30 cellular contexts compared by ENCODE assay signal in genomic region chr7:136146925-136147324, GRCh38.
"Had no signal": no experiment of that assay in that cellular context is flagged by ENCODE, and none has a peak within 500 bp of the region (broad histone marks: within the 10 kb centered on the region; RNA-seq: fewer than 3 reads in every experiment).

No MANE protein-coding gene starts in this region.

- H3K36me3 ChIP-seq: brain microvascular endothelial cell had no signal

- ATAC-seq: activated naive CD4-positive, alpha-beta T cell treated with anti-CD3 and anti-CD28 coated beads, Interleukin-2, amount 50 U/mL, for 72 hours; activated T-cell treated with anti-CD3 and anti-CD28 coated beads, Interleukin-2, amount 50 U/mL, for 72 hours; esophagus mucosa; T-helper 17 cell had no signal

- FAIRE-seq: astrocyte, bronchial epithelial cell, frontal cortex had no signal

- DNase-seq: activated CD4-positive, alpha-beta memory T cell treated with anti-CD3 and anti-CD28 coated beads, Interleukin-2, amount 10 ng/mL, durations not matched to agents 7 days and 5 days; activated CD4-positive, alpha-beta T cell treated with anti-CD3 and anti-CD28 coated beads for 1 hour; activated CD4-positive, alpha-beta T cell treated with anti-CD3 and anti-CD28 coated beads for 4 hours; activated CD4-positive, alpha-beta T cell treated with anti-CD3 and anti-CD28 coated beads, Interleukin-2, amount 10 ng/mL, durations not matched to agents 7 days and 5 days; activated CD4-positive, alpha-beta T cell treated with anti-CD3 and anti-CD28 coated beads, Interleukin-2, amount 50 U/mL, for 4 hours; activated CD8-positive, alpha-beta memory T cell treated with anti-CD3 and anti-CD28 coated beads, Interleukin-2, amount 50 U/mL, for 48 hours; activated gamma-delta T cell; activated naive CD4-positive, alpha-beta T cell; activated naive CD4-positive, alpha-beta T cell treated with anti-CD3 and anti-CD28 coated beads, Interleukin-2, amount 10 ng/mL, durations not matched to agents 7 days and 5 days; activated naive CD8-positive, alpha-beta T cell treated with anti-CD3 and anti-CD28 coated beads, Interleukin-2, amount 10 ng/mL, durations not matched to agents 7 days and 5 days; activated T-cell treated with anti-CD3 and anti-CD28 coated beads for 4 hours; activated T-cell treated with anti-CD3 and anti-CD28 coated beads, Interleukin-2, amount 50 U/mL, for 24 hours; activated T-cell treated with anti-CD3 and anti-CD28 coated beads, Interleukin-2, amount 50 U/mL, for 72 hours; brain microvascular endothelial cell; dorsolateral prefrontal cortex; effector memory CD4-positive, alpha-beta T cell; endodermal cell; foreskin fibroblast; head of caudate nucleus; T-helper 17 cell; T1000 had no signal

- H3K36me3 Mint-ChIP-seq: activated naive CD4-positive, alpha-beta T cell treated with anti-CD3 and anti-CD28 coated beads, Interleukin-2, amount 10 ng/mL, durations not matched to agents 7 days and 5 days; activated naive CD4-positive, alpha-beta T cell treated with anti-CD3 and anti-CD28 coated beads, Interleukin-2, amount 50 U/mL, for 72 hours; activated naive CD8-positive, alpha-beta T cell treated with anti-CD3 and anti-CD28 coated beads, Interleukin-2, amount 10 ng/mL, durations not matched to agents 7 days and 5 days had no signal

- H3K27ac ChIP-seq: brain microvascular endothelial cell, coronary artery, dorsolateral prefrontal cortex had no signal

- H3K4me3 Mint-ChIP-seq: activated CD4-positive, alpha-beta memory T cell treated with anti-CD3 and anti-CD28 coated beads, Interleukin-2, amount 10 ng/mL, durations not matched to agents 7 days and 5 days; activated CD4-positive, alpha-beta T cell treated with anti-CD3 and anti-CD28 coated beads, Interleukin-2, amount 10 ng/mL, durations not matched to agents 7 days and 5 days; activated naive CD4-positive, alpha-beta T cell treated with anti-CD3 and anti-CD28 coated beads, Interleukin-2, amount 10 ng/mL, durations not matched to agents 7 days and 5 days; activated naive CD8-positive, alpha-beta T cell treated with anti-CD3 and anti-CD28 coated beads, Interleukin-2, amount 10 ng/mL, durations not matched to agents 7 days and 5 days; activated T-cell treated with anti-CD3 and anti-CD28 coated beads, Interleukin-2, amount 50 U/mL, for 24 hours; activated T-cell treated with anti-CD3 and anti-CD28 coated beads, Interleukin-2, amount 50 U/mL, for 72 hours; central memory CD8-positive, alpha-beta T cell; dendritic cell treated with granulocyte-macrophage colony-stimulating factor and Interleukin-4, amounts not matched to agents 40 ng/mL and 50 ng/mL, for 4 days; endodermal cell; T-helper 17 cell; T-helper 2 cell treated with Interferon-gamma antibody and Interleukin-4, amounts not matched to agents 5 μg/mL and 100 μg/mL, for 36 hours had no signal

- H3K27me3 ChIP-seq: brain microvascular endothelial cell had no signal

- H3K27ac Mint-ChIP-seq: activated CD4-positive, alpha-beta memory T cell treated with anti-CD3 and anti-CD28 coated beads, Interleukin-2, amount 10 ng/mL, durations not matched to agents 7 days and 5 days; activated CD4-positive, alpha-beta T cell treated with anti-CD3 and anti-CD28 coated beads, Interleukin-2, amount 10 ng/mL, durations not matched to agents 7 days and 5 days; activated naive CD4-positive, alpha-beta T cell treated with anti-CD3 and anti-CD28 coated beads, Interleukin-2, amount 10 ng/mL, durations not matched to agents 7 days and 5 days; activated naive CD4-positive, alpha-beta T cell treated with anti-CD3 and anti-CD28 coated beads, Interleukin-2, amount 50 U/mL, for 72 hours; activated naive CD8-positive, alpha-beta T cell treated with anti-CD3 and anti-CD28 coated beads, Interleukin-2, amount 10 ng/mL, durations not matched to agents 7 days and 5 days; activated T-cell treated with anti-CD3 and anti-CD28 coated beads, Interleukin-2, amount 50 U/mL, for 24 hours; activated T-cell treated with anti-CD3 and anti-CD28 coated beads, Interleukin-2, amount 50 U/mL, for 72 hours; dendritic cell treated with granulocyte-macrophage colony-stimulating factor and Interleukin-4, amounts not matched to agents 40 ng/mL and 50 ng/mL, for 4 days; endodermal cell; T-helper 17 cell; T-helper 2 cell treated with Interferon-gamma antibody and Interleukin-4, amounts not matched to agents 5 μg/mL and 100 μg/mL, for 36 hours had no signal

- H3K27me3 Mint-ChIP-seq: activated CD4-positive, alpha-beta memory T cell treated with anti-CD3 and anti-CD28 coated beads, Interleukin-2, amount 10 ng/mL, durations not matched to agents 7 days and 5 days; activated naive CD4-positive, alpha-beta T cell treated with anti-CD3 and anti-CD28 coated beads, Interleukin-2, amount 10 ng/mL, durations not matched to agents 7 days and 5 days; activated T-cell treated with anti-CD3 and anti-CD28 coated beads, Interleukin-2, amount 50 U/mL, for 24 hours; central memory CD8-positive, alpha-beta T cell; dendritic cell treated with granulocyte-macrophage colony-stimulating factor and Interleukin-4, amounts not matched to agents 40 ng/mL and 50 ng/mL, for 4 days; T-helper 17 cell had no signal

- H3K9me3 Mint-ChIP-seq: activated CD4-positive, alpha-beta memory T cell treated with anti-CD3 and anti-CD28 coated beads, Interleukin-2, amount 10 ng/mL, durations not matched to agents 7 days and 5 days; activated naive CD4-positive, alpha-beta T cell treated with anti-CD3 and anti-CD28 coated beads, Interleukin-2, amount 50 U/mL, for 72 hours; activated naive CD8-positive, alpha-beta T cell treated with anti-CD3 and anti-CD28 coated beads, Interleukin-2, amount 10 ng/mL, durations not matched to agents 7 days and 5 days; activated T-cell treated with anti-CD3 and anti-CD28 coated beads, Interleukin-2, amount 50 U/mL, for 24 hours; activated T-cell treated with anti-CD3 and anti-CD28 coated beads, Interleukin-2, amount 50 U/mL, for 72 hours; central memory CD8-positive, alpha-beta T cell; dendritic cell treated with granulocyte-macrophage colony-stimulating factor and Interleukin-4, amounts not matched to agents 40 ng/mL and 50 ng/mL, for 4 days; endodermal cell; T-helper 2 cell treated with Interferon-gamma antibody and Interleukin-4, amounts not matched to agents 5 μg/mL and 100 μg/mL, for 36 hours had no signal

- H3K4me3 ChIP-seq: coronary artery, dorsolateral prefrontal cortex had no signal

- H3K4me1 Mint-ChIP-seq: activated CD4-positive, alpha-beta memory T cell treated with anti-CD3 and anti-CD28 coated beads, Interleukin-2, amount 10 ng/mL, durations not matched to agents 7 days and 5 days; activated CD4-positive, alpha-beta T cell treated with anti-CD3 and anti-CD28 coated beads, Interleukin-2, amount 10 ng/mL, durations not matched to agents 7 days and 5 days; activated naive CD4-positive, alpha-beta T cell treated with anti-CD3 and anti-CD28 coated beads, Interleukin-2, amount 10 ng/mL, durations not matched to agents 7 days and 5 days; activated naive CD8-positive, alpha-beta T cell treated with anti-CD3 and anti-CD28 coated beads, Interleukin-2, amount 10 ng/mL, durations not matched to agents 7 days and 5 days; central memory CD8-positive, alpha-beta T cell; endodermal cell had no signal
